ENCODE assay signal across 13 cellular contexts in the genomic region with DNA sequence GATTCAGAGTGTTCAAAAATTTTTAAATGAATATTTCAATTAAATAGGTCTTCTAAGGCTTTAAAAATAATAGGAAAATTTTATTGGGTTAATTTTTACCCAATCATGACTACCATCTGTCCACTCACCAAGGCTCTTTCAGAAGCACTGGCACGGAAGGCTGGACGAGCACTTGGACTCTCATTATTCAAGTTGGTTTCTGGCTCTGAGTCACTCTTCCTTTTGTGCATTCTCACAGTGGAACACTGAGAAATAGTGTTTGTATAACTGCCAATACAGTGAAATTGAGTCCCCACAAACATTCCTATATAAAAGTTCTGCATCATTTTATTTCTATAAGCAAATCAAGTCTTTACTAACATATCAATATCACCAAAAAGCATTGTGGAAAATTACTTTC.
DNase-seq lines count a peak whose midpoint lies in the region; ATAC-seq and TF ChIP-seq lines count a peak whose summit lies in the region.
"Had no signal": no experiment of that assay in that cellular context is flagged by ENCODE, and none has a peak within 500 bp of the region (broad histone marks: within the 10 kb centered on the region; RNA-seq: fewer than 3 reads in every experiment).

No MANE protein-coding gene starts in this region.

- intact Hi-C loops in Panc1 (cut with micrococcal nuclease; ENCODE audit: unreplicated experiment), result no loop called here
- intact Hi-C loops in CD8-positive, alpha-beta T cell (cut with DNase I, micrococcal nuclease), result no loop called here

- no peak overlapping the region for H3K4me3 Mint-ChIP-seq in nephron
- no peak overlapping the region for H3K4me3 Mint-ChIP-seq in CD8-positive, alpha-beta T cell
- H3K4me3 Mint-ChIP-seq: activated naive CD8-positive, alpha-beta T cell treated with anti-CD3 and anti-CD28 coated beads, Interleukin-2, amount 10 ng/mL, durations not matched to agents 7 days and 5 days had no signal

- BruUV-seq in Panc1 (replicated peaks; lab: Mats Ljungman, UMichigan), result no TSS peak

- H3K27me3 Mint-ChIP-seq in nephron (ENCODE audit: low read depth), result no peaks in the 10 kb centered on the region
- H3K27me3 Mint-ChIP-seq in CD8-positive, alpha-beta T cell (ENCODE audit: low read depth), result no peaks in the 10 kb centered on the region
- H3K27me3 Mint-ChIP-seq: activated naive CD8-positive, alpha-beta T cell treated with anti-CD3 and anti-CD28 coated beads, Interleukin-2, amount 10 ng/mL, durations not matched to agents 7 days and 5 days had no signal

- ATAC-seq in Panc1 (0 out of 2 replicates have a peak, but pooled peaks have one; percentile 56), HG02759 (IDR thresholded peaks at IDR 0.05; ENCODE audit: unreplicated experiment) (no peak), HG02610 (IDR thresholded peaks at IDR 0.05; ENCODE audit: unreplicated experiment) (no peak)
- ATAC-seq in CD8-positive, alpha-beta T cell, result no peak

- H3K4me1 Mint-ChIP-seq in nephron, result peaks cover 11% of the 10 kb centered on the region
- H3K4me1 Mint-ChIP-seq in CD8-positive, alpha-beta T cell (ENCODE audit: low read depth), result no peaks in the 10 kb centered on the region
- H3K4me1 Mint-ChIP-seq: activated naive CD8-positive, alpha-beta T cell treated with anti-CD3 and anti-CD28 coated beads, Interleukin-2, amount 10 ng/mL, durations not matched to agents 7 days and 5 days had no signal

- POLR2A ChIA-PET in Panc1 (lab: Charles Lee), result no interaction called here
- POLR2A ChIA-PET in CD8-positive, alpha-beta T cell (lab: Charles Lee), result no interaction called here

- no peaks in the 10 kb centered on the region for H3K36me3 Mint-ChIP-seq in nephron (ENCODE audit: low read depth)
- no peaks in the 10 kb centered on the region for H3K36me3 Mint-ChIP-seq in CD8-positive, alpha-beta T cell
- H3K36me3 Mint-ChIP-seq: activated naive CD8-positive, alpha-beta T cell treated with anti-CD3 and anti-CD28 coated beads, Interleukin-2, amount 10 ng/mL, durations not matched to agents 7 days and 5 days had no signal

- H3K9me3 ChIP-seq in Panc1 (ENCODE audit: control insufficient read depth, insufficient read depth, low read depth, low read length), result no peaks in the 10 kb centered on the region; the same call in 1 of the 2 replicates
- H3K9me3 ChIP-seq in CD8-positive, alpha-beta T cell (ENCODE audit: low read length), result no peaks in the 10 kb centered on the region
- H3K9me3 ChIP-seq: ovary had no signal

- no peak for TF ChIP-seq CTCF in Panc1 (IDR thresholded peaks at IDR 0.05)
- TF ChIP-seq CTCF in epithelial cell of esophagus (IDR thresholded peaks at IDR 0.05; ENCODE audit: insufficient read depth, low read depth, low read length, missing control alignments), result no peak
- no peak for TF ChIP-seq CTCF in nephron (IDR thresholded peaks at IDR 0.05; ENCODE audit: unreplicated experiment in 3 of 3)
- TF ChIP-seq CTCF in CD8-positive, alpha-beta T cell (IDR thresholded peaks at IDR 0.05), result no peak

- in situ Hi-C loops in Panc1 (cut with HindIII; ENCODE audit: low pct_unique_long_range_greater_than_20kb, low sequenced_read_pairs), result no loop called here

- no peaks in the 10 kb centered on the region for H3K27me3 ChIP-seq in Panc1 (ENCODE audit: control insufficient read depth, insufficient read depth, low read length)
- H3K27me3 ChIP-seq in CD8-positive, alpha-beta T cell (ENCODE audit: insufficient read depth, low read length), result no peaks in the 10 kb centered on the region
- H3K27me3 ChIP-seq: ovary had no signal

- H3K9me3 Mint-ChIP-seq in nephron, result no peaks in the 10 kb centered on the region
- H3K9me3 Mint-ChIP-seq in CD8-positive, alpha-beta T cell, result peaks cover 2% of the 10 kb centered on the region

- H3K4me3 ChIP-seq in Panc1 (ENCODE audit: low read depth in 2 of 2, low read length in 2 of 2) (no peak overlapping the region), epithelial cell of esophagus (ENCODE audit: low read length) (no peak overlapping the region)
- H3K4me3 ChIP-seq in CD8-positive, alpha-beta T cell (ENCODE audit: low read depth, low read length), result no peak overlapping the region
- H3K4me3 ChIP-seq: ovary had no signal

- no peak overlapping the region for H3K27ac ChIP-seq in Panc1 (ENCODE audit: low read length)
- no peak overlapping the region for H3K27ac ChIP-seq in CD8-positive, alpha-beta T cell (ENCODE audit: low read depth, low read length)
- H3K27ac ChIP-seq: HL-60, ovary had no signal

- CTCF ChIA-PET in Panc1 (lab: Charles Lee), result no interaction called here
- CTCF ChIA-PET in CD8-positive, alpha-beta T cell (lab: Charles Lee), result no interaction called here

- H3K27ac Mint-ChIP-seq in nephron, result peak overlapping the region in 2 of 3 experiments; percentile 61 to 64
- H3K27ac Mint-ChIP-seq in CD8-positive, alpha-beta T cell, result no peak overlapping the region
- H3K27ac Mint-ChIP-seq: activated naive CD8-positive, alpha-beta T cell treated with anti-CD3 and anti-CD28 coated beads, Interleukin-2, amount 10 ng/mL, durations not matched to agents 7 days and 5 days had no signal

- peak; percentile 95 for DNase-seq in DMS53 (lab: John Stamatoyannopoulos, UW)
- no peak for DNase-seq in Panc1 (ENCODE audit: low read depth, low spot score)
- peak; percentile 88 for DNase-seq in epithelial cell of esophagus (ENCODE audit: low read depth)
- DNase-seq in CD8-positive, alpha-beta T cell, result no peak
- no peak for DNase-seq in AG20443 (ENCODE audit: low spot score)
- DNase-seq: activated naive CD8-positive, alpha-beta T cell treated with anti-CD3 and anti-CD28 coated beads, Interleukin-2, amount 10 ng/mL, durations not matched to agents 7 days and 5 days; left cardiac atrium; NCI-H1417 treated with DMSO at 0.1 percent for 48 hours; ovary had no signal

- H3K4me1 ChIP-seq in Panc1 (ENCODE audit: control insufficient read depth, insufficient read depth, low read length), result no peaks in the 10 kb centered on the region
- no peaks in the 10 kb centered on the region for H3K4me1 ChIP-seq in CD8-positive, alpha-beta T cell (ENCODE audit: insufficient read depth, low read length)

- H3K36me3 ChIP-seq in Panc1 (ENCODE audit: control insufficient read depth, insufficient read depth, low read length), result no peaks in the 10 kb centered on the region
- H3K36me3 ChIP-seq in CD8-positive, alpha-beta T cell (ENCODE audit: insufficient read depth, low read length), result no peaks in the 10 kb centered on the region
- H3K36me3 ChIP-seq: ovary had no signal

Comparison
In these comparisons a context has a peak if more than half of its experiments do, and no peak if none do; other contexts are left out.
1. DNase-seq: peak in DMS53 (single experiment) and epithelial cell of esophagus (single experiment); none in Panc1 (single experiment), CD8-positive, alpha-beta T cell (0 of 7) and AG20443 (single experiment).